ENCODE assay signal across 19 cellular contexts in genomic region chr14:42624980-42625761, GRCh38.
DNase-seq lines count a peak whose midpoint lies in the region; ATAC-seq, FAIRE-seq and TF ChIP-seq lines count a peak whose summit lies in the region.
"Had no signal": no experiment of that assay in that cellular context is flagged by ENCODE, and none has a peak within 500 bp of the region (broad histone marks: within the 10 kb centered on the region; RNA-seq: fewer than 3 reads in every experiment).

No MANE protein-coding gene starts in this region.

- DNase-seq in Karpas-422 (no peak), frontal cortex (ENCODE audit: low spot score in 2 of 2) (no peak), NCI-H446 treated with DMSO at 0.1 percent for 48 hours (lab: John Stamatoyannopoulos, UW) (no peak), mesenteric fat pad (ENCODE audit: low spot score) (no peak)
- DNase-seq: 8988T, DMS53, GDM1, KBM-7, NCI-H1092 treated with DMSO at 0.1 percent for 48 hours, NCI-H146, NCI-H2029, NCI-H2171, NCI-H526 treated with DMSO at 0.1 percent for 48 hours, RPMI8226, SHP77 had no signal

- H3K79me2 ChIP-seq in Karpas-422 (ENCODE audit: low read length), result no peaks in the 10 kb centered on the region

- no peak for ATAC-seq in GM21390 (IDR thresholded peaks at IDR 0.05; ENCODE audit: unreplicated experiment)

- TF ChIP-seq CTCF in liver (IDR thresholded peaks at IDR 0.05; ENCODE audit: low read depth, low read length, missing input control), result no peak

- H3K27ac ChIP-seq in Karpas-422 (ENCODE audit: low read length), result no peak overlapping the region
- H3K27ac ChIP-seq in liver (ENCODE audit: low read depth in 1 of 2, low read length in 2 of 2), result no peak overlapping the region

- H3K4me3 ChIP-seq in Karpas-422 (ENCODE audit: low read length), result no peak overlapping the region
- no peak overlapping the region for H3K4me3 ChIP-seq in liver (ENCODE audit: low read depth in 1 of 3, low read length in 3 of 3)

- H3K9ac ChIP-seq in Karpas-422 (ENCODE audit: low read length) (no peak overlapping the region), liver (ENCODE audit: low read depth in 1 of 2, low read length in 2 of 2) (no peak overlapping the region)

- no peaks in the 10 kb centered on the region for H3K9me2 ChIP-seq in Karpas-422 (replicated peaks; ENCODE audit: insufficient read depth, low read length)

- WGBS in liver, result 12% methylated on average over 1 of the region's 1 CpG

- H3K9me3 ChIP-seq in Karpas-422 (ENCODE audit: low read length), result no peaks in the 10 kb centered on the region
- no peaks in the 10 kb centered on the region for H3K9me3 ChIP-seq in liver (ENCODE audit: control insufficient read depth in 4 of 4, low read length in 3 of 4)

- no peak overlapping the region for H3K4me2 ChIP-seq in Karpas-422 (ENCODE audit: low read depth, low read length, poor library complexity, severe bottlenecking)

- peak; percentile 32 for FAIRE-seq in A204.1 (lab: Jason Lieb, UNC)
- FAIRE-seq in frontal cortex (lab: Jason Lieb, UNC), result peak; percentile 72
- FAIRE-seq: D721Med had no signal

- peak in 1 of 2 donors; percentile 48 for TF ChIP-seq RAD21 in liver (IDR thresholded peaks at IDR 0.05)

- H3K4me1 ChIP-seq in Karpas-422 (ENCODE audit: low read length) (no peaks in the 10 kb centered on the region), liver (ENCODE audit: control insufficient read depth in 4 of 4, insufficient read depth in 4 of 4, low read length in 3 of 4) (no peaks in the 10 kb centered on the region)

- no peaks in the 10 kb centered on the region for H4K20me1 ChIP-seq in Karpas-422 (ENCODE audit: insufficient read depth, low read depth, low read length)

- H3K27me3 ChIP-seq in Karpas-422 (ENCODE audit: low read length) (no peaks in the 10 kb centered on the region), liver (ENCODE audit: control insufficient read depth in 4 of 4, insufficient read depth in 4 of 4, low read length in 3 of 4) (no peaks in the 10 kb centered on the region)

- H3K36me3 ChIP-seq in Karpas-422 (ENCODE audit: insufficient read depth, low read length) (no peaks in the 10 kb centered on the region), liver (ENCODE audit: control insufficient read depth in 4 of 4, insufficient read depth in 3 of 4, low read depth in 1 of 4, low read length in 3 of 4) (no peaks in the 10 kb centered on the region)

- peak overlapping the region; percentile 96 for H2AFZ ChIP-seq in Karpas-422 (ENCODE audit: low read length)

TF ChIP-seq in liver, 16 proteins besides CTCF, POLR2A, EP300 and RAD21:
- TF ChIP-seq EGR1 (IDR thresholded peaks at IDR 0.05; ENCODE audit: low read depth in 2 of 2), result no peak
- TF ChIP-seq REST (IDR thresholded peaks at IDR 0.05), result no peak
- no peak for TF ChIP-seq HNF4G (IDR thresholded peaks at IDR 0.05)
- no peak for TF ChIP-seq SP1 (IDR thresholded peaks at IDR 0.05)
- no peak for TF ChIP-seq FOXA2 (IDR thresholded peaks at IDR 0.05)
- peak in 1 of 2 donors; percentile 77 for TF ChIP-seq RXRA (IDR thresholded peaks at IDR 0.05)
- TF ChIP-seq GABPA (IDR thresholded peaks at IDR 0.05 in 1 of 2, conservative IDR thresholded peaks at IDR 0.05 in 1 of 2), result no peak
- no peak for TF ChIP-seq FOXA1 (IDR thresholded peaks at IDR 0.05)
- peak in 1 of 2 donors; percentile 27 for TF ChIP-seq JUND (IDR thresholded peaks at IDR 0.05)
- no peak for TF ChIP-seq ATF3 (IDR thresholded peaks at IDR 0.05)
- peak in 1 of 2 donors; percentile 52 for TF ChIP-seq HNF4A (conservative IDR thresholded peaks at IDR 0.05)
- TF ChIP-seq YY1 (IDR thresholded peaks at IDR 0.05), result peak; percentile 64
- no peak for TF ChIP-seq ZBTB33 (IDR thresholded peaks at IDR 0.05)
- peak; percentile 47 for TF ChIP-seq MAX (IDR thresholded peaks at IDR 0.05)
- TF ChIP-seq NR2F2 (IDR thresholded peaks at IDR 0.05), result no peak
